ENCODE assay signal across 8 cellular contexts in the genomic region with DNA sequence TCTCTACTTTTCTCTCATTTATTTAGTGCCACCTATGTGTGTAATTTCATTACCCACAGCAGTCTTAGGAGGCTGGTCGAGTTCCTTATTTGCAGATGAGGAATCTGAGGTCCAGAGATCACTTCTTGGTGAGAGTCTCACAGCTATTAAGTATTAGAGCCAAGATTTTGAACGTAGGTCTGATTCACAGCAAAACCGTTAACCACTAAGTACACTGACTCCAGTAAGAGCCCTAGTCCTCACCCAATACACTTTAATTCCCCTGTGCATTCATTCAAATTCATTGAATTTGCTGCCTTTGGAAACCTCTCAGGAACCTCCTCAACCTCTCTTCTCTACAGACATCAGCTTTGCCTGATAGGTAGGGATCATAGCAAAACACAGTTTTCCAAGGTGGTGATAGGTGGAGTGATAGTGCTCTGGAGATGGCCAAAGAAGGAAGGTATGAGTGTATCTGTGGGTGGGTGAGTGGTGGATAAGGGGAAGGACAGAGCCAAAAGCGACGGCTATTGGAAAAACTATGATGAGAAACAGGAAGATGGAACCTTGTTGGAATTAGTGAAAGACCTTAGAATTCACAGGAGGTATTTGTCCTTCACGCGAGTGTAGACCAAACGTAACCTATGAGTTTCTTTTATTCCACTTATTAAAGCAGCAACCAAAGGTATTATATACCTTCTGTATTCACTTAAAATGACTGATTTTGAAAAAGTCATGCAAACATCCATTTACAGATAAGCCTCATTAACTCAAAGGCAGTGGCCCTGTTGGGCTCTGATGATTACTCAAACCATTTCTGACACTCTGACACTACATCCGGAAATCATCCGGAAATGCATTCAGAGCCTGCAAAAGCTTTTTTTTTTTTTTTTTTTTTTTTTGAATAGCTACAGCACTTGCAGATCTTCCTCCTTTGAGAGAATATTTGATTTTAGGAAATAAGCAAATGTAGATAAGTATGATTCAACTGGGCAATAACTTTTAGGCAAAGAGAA. TPM values are rescaled to one million over a fixed set of nuclear protein-coding genes. Genes with fewer than 3 reads are reported as not detected.
DNase-seq lines count a peak whose midpoint lies in the region; ATAC-seq and TF ChIP-seq lines count a peak whose summit lies in the region.

No MANE protein-coding gene starts in this region.

- 55 to 65% methylated on average over 10 of the region's 10 CpGs for WGBS in tibial nerve, 2 donors

- DNase-seq in immature natural killer cell (peak; percentile 37 to 50 (median 50)), NCI-H1930 (lab: John Stamatoyannopoulos, UW) (no peak), amygdala (lab: John Stamatoyannopoulos, UW) (no peak), tibial nerve (ENCODE audit: low spot score in 2 of 2) (no peak), left ventricle myocardium inferior (no peak)

- peak overlapping the region; percentile 72 to 96 (median 92) for H3K27ac Mint-ChIP-seq in immature natural killer cell

- H3K36me3 ChIP-seq in OCI-LY1 (ENCODE audit: insufficient read depth, low read length) = no peaks in the 10 kb centered on the region
- no peaks in the 10 kb centered on the region for H3K36me3 ChIP-seq in tibial nerve
- no peaks in the 10 kb centered on the region for H3K36me3 ChIP-seq in left ventricle myocardium inferior

- TF ChIP-seq CTCF in OCI-LY1 (IDR thresholded peaks at IDR 0.05; ENCODE audit: low read length) = no peak
- no peak for TF ChIP-seq CTCF in tibial nerve (IDR thresholded peaks at IDR 0.05)
- no peak for TF ChIP-seq CTCF in left ventricle myocardium inferior (IDR thresholded peaks at IDR 0.05; ENCODE audit: borderline replicate concordance)

- H3K9ac ChIP-seq in OCI-LY1 (ENCODE audit: low read length) = no peak overlapping the region; the same call in 1 of the 2 replicates

- no peaks in the 10 kb centered on the region for H3K36me3 Mint-ChIP-seq in immature natural killer cell

- TF ChIP-seq POLR2A in tibial nerve (IDR thresholded peaks at IDR 0.05) = no peak

- H3K79me2 ChIP-seq in OCI-LY1 (ENCODE audit: insufficient read depth, low read length) = peaks cover 90% of the 10 kb centered on the region

- peak overlapping the region; percentile 59 for H3K4me2 ChIP-seq in OCI-LY1 (ENCODE audit: low read length)

- H3K9me3 ChIP-seq in OCI-LY1 (ENCODE audit: low read length) = no peaks in the 10 kb centered on the region
- H3K9me3 ChIP-seq in tibial nerve = no peaks in the 10 kb centered on the region
- H3K9me3 ChIP-seq in left ventricle myocardium inferior (replicated peaks) = no peaks in the 10 kb centered on the region

- H3K4me1 ChIP-seq in OCI-LY1 (ENCODE audit: insufficient read depth, low read length, severe bottlenecking) (peaks cover 56% of the 10 kb centered on the region), tibial nerve (peaks cover 0 to 53% (median 3%) of the 10 kb centered on the region in 4 donors), left ventricle myocardium inferior (peaks cover 68% of the 10 kb centered on the region)

- no peaks in the 10 kb centered on the region for H3K9me3 Mint-ChIP-seq in immature natural killer cell

- peaks cover 0 to 6% (median 2%) of the 10 kb centered on the region in 3 donors for H3K27me3 Mint-ChIP-seq in immature natural killer cell (ENCODE audit: low read depth in 3 of 3)

- intact Hi-C loops in left ventricle myocardium inferior (cut with micrococcal nuclease) = no loop called here

- peak overlapping the region; percentile 38 for H3K4me3 ChIP-seq in OCI-LY1 (ENCODE audit: low read depth, low read length, poor library complexity, severe bottlenecking)
- H3K4me3 ChIP-seq in tibial nerve = no peak overlapping the region
- no peak overlapping the region for H3K4me3 ChIP-seq in left ventricle myocardium inferior

- TF ChIP-seq EP300 in tibial nerve (IDR thresholded peaks at IDR 0.05) = no peak

- no peak overlapping the region for H2AFZ ChIP-seq in OCI-LY1 (ENCODE audit: low read length)

- H3K4me3 Mint-ChIP-seq in immature natural killer cell = peak overlapping the region; percentile 48 to 70 (median 53)

- no peaks in the 10 kb centered on the region for H4K20me1 ChIP-seq in OCI-LY1 (ENCODE audit: insufficient read depth, low read length)

- no peaks in the 10 kb centered on the region for H3K9me2 ChIP-seq in OCI-LY1 (ENCODE audit: low read depth, low read length)

- H3F3A ChIP-seq in OCI-LY1 (ENCODE audit: insufficient read depth, low read length) = no peaks in the 10 kb centered on the region

- ATAC-seq in GM18861 (IDR thresholded peaks at IDR 0.05; ENCODE audit: unreplicated experiment) (peak; percentile 84), HG02571 (IDR thresholded peaks at IDR 0.05; ENCODE audit: unreplicated experiment) (peak; percentile 78)

- peaks cover 73 to 87% of the 10 kb centered on the region in 2 donors for H3K4me1 Mint-ChIP-seq in immature natural killer cell

- H3K27ac ChIP-seq in OCI-LY1 (ENCODE audit: low read depth, low read length, poor library complexity, severe bottlenecking) (peak overlapping the region; percentile 49), tibial nerve (no peak overlapping the region), left ventricle myocardium inferior (replicated peaks) (no peak overlapping the region)

- H3K27me3 ChIP-seq in OCI-LY1 (ENCODE audit: insufficient read depth, low read length) = no peaks in the 10 kb centered on the region
- H3K27me3 ChIP-seq in tibial nerve = no peaks in the 10 kb centered on the region
- H3K27me3 ChIP-seq in left ventricle myocardium inferior (ENCODE audit: low read depth) = no peaks in the 10 kb centered on the region

RNA-seq across cellular contexts. Expression of a gene that starts 6.3 kb away (rescaled TPM):
- polyA plus RNA-seq in immature natural killer cell = 1 to 10 TPM; 8.9 to 9.7 (median 9.5) TPM
- total RNA-seq in tibial nerve (10 to 100 TPM; 34.5 to 63.0 (median 41.7) TPM), left ventricle myocardium inferior (24.3 TPM)

Comparison
In these comparisons a context has a peak if more than half of its experiments do, and no peak if none do; other contexts are left out.
1. DNase-seq: peak in immature natural killer cell (3 of 3); none in NCI-H1930 (0 of 2), amygdala (0 of 56), tibial nerve (0 of 2) and left ventricle myocardium inferior (single experiment).